13 cellular contexts compared by ENCODE assay signal in genomic region chr2:45275235-45275805, GRCh38.
DNase-seq lines count a peak whose midpoint lies in the region; ATAC-seq and TF ChIP-seq lines count a peak whose summit lies in the region.
"Had no signal": no experiment of that assay in that cellular context is flagged by ENCODE, and none has a peak within 500 bp of the region (broad histone marks: within the 10 kb centered on the region; RNA-seq: fewer than 3 reads in every experiment).

No MANE protein-coding gene starts in this region.

- H3K14ac ChIP-seq in IMR-90 (replicated peaks; ENCODE audit: low read depth, low read length), result no peak overlapping the region

- no peak for TF ChIP-seq RAD21 in IMR-90 (IDR thresholded peaks at IDR 0.05; ENCODE audit: low read length)

- intact Hi-C loops in IMR-90 (cut with micrococcal nuclease), result no loop called here
- intact Hi-C loops in mammary epithelial cell (cut with micrococcal nuclease), result loop anchor here (5.0 kb wide), 1 partner anchor 98 kb away; no protein-coding TSS in a partner anchor
- intact Hi-C loops in CD4-positive, alpha-beta memory T cell (cut with micrococcal nuclease), result no loop called here

- no peak overlapping the region for H4K91ac ChIP-seq in IMR-90 (ENCODE audit: insufficient read depth, low read depth, low read length)

- H2AFZ ChIP-seq in IMR-90 (replicated peaks; ENCODE audit: low read length, poor library complexity), result no peak overlapping the region
- H2AFZ ChIP-seq in mammary epithelial cell (ENCODE audit: low read depth, low read length), result peak overlapping the region; percentile 20

- no peaks in the 10 kb centered on the region for H3K9me1 ChIP-seq in IMR-90 (ENCODE audit: insufficient read depth, low read length)

- H3K56ac ChIP-seq in IMR-90 (ENCODE audit: extremely low read depth, insufficient read depth, low read length) (no peak overlapping the region), mesendoderm (ENCODE audit: low read length) (no peak overlapping the region)

- in situ Hi-C loops in IMR-90 (cut with MboI; ENCODE audit: low sequenced_read_pairs), result no loop called here
- in situ Hi-C loops in mammary epithelial cell (cut with MboI; ENCODE audit: low sequenced_read_pairs in 2 of 2), result no loop called here
- in situ Hi-C loops in G401 (cut with HindIII; ENCODE audit: low sequenced_read_pairs), result no loop called here

- H3K18ac ChIP-seq in IMR-90 (ENCODE audit: low read depth, low read length) (no peak overlapping the region), mesendoderm (ENCODE audit: low read length) (no peak overlapping the region)

- no peak overlapping the region for H2AK5ac ChIP-seq in IMR-90 (ENCODE audit: low read depth, low read length)
- H2AK5ac ChIP-seq in mesendoderm (ENCODE audit: low read length), result no peak overlapping the region

- H3K4me1 Mint-ChIP-seq in CD4-positive, alpha-beta memory T cell, result no peaks in the 10 kb centered on the region

- no peak overlapping the region for H4K8ac ChIP-seq in IMR-90 (ENCODE audit: low read depth in 2 of 2, low read length in 2 of 2)
- no peak overlapping the region for H4K8ac ChIP-seq in mesendoderm (ENCODE audit: low read depth, low read length)

- H3K79me2 ChIP-seq in mammary epithelial cell (ENCODE audit: insufficient read depth, low read length) (no peaks in the 10 kb centered on the region), mesendoderm (ENCODE audit: control insufficient read depth, insufficient read depth, low read length) (no peaks in the 10 kb centered on the region)

- peaks cover 0 to 2% (median 0%) of the 10 kb centered on the region in 8 donors for H3K9me3 Mint-ChIP-seq in CD4-positive, alpha-beta memory T cell
- H3K9me3 Mint-ChIP-seq: activated T-cell treated with anti-CD3 and anti-CD28 coated beads, Interleukin-2, amount 50 U/mL, for 24 hours; stimulated activated naive CD8-positive, alpha-beta T cell treated with anti-CD3 and anti-CD28 coated beads, Interleukin-15, Interleukin-2, amounts not matched to agents 100 ng/mL and 50 ng/mL, for 24 hours had no signal

- no peak overlapping the region for H2BK20ac ChIP-seq in IMR-90 (ENCODE audit: low read depth, low read length)

- no peak overlapping the region for H3K4me3 Mint-ChIP-seq in CD4-positive, alpha-beta memory T cell
- H3K4me3 Mint-ChIP-seq: activated T-cell treated with anti-CD3 and anti-CD28 coated beads, Interleukin-2, amount 50 U/mL, for 24 hours; stimulated activated naive CD8-positive, alpha-beta T cell treated with anti-CD3 and anti-CD28 coated beads, Interleukin-15, Interleukin-2, amounts not matched to agents 100 ng/mL and 50 ng/mL, for 24 hours had no signal

- H2BK5ac ChIP-seq in IMR-90 (ENCODE audit: low read depth, low read length, poor library complexity, severe bottlenecking), result no peak overlapping the region
- H2BK5ac ChIP-seq in mesendoderm (ENCODE audit: low read length), result no peak overlapping the region

- no peak overlapping the region for H3K4ac ChIP-seq in IMR-90 (ENCODE audit: low read depth, low read length)
- no peak overlapping the region for H3K4ac ChIP-seq in mesendoderm (ENCODE audit: low read depth, low read length)

- DNase-seq in AG08396 (ENCODE audit: low spot score) (peak; percentile 43), IMR-90 (peak; percentile 57), mammary epithelial cell (peak; percentile 73), mesendoderm (peak; percentile 60), G401 (ENCODE audit: low spot score) (no peak)
- DNase-seq in CD4-positive, alpha-beta memory T cell, result no peak
- DNase-seq: activated T-cell treated with anti-CD3 and anti-CD28 coated beads, Interleukin-2, amount 50 U/mL, for 24 hours; central memory CD4-positive, alpha-beta T cell; MG63 had no signal

- H3K4me3 ChIP-seq in IMR-90 (ENCODE audit: insufficient read depth, low read depth, low read length) (no peak overlapping the region), mammary epithelial cell (replicated peaks in 1 of 3; ENCODE audit: insufficient read depth in 1 of 3, low read depth in 2 of 3, low read length in 3 of 3) (no peak overlapping the region), mesendoderm (ENCODE audit: low read length) (no peak overlapping the region)
- H3K4me3 ChIP-seq in CD4-positive, alpha-beta memory T cell (ENCODE audit: low read length in 2 of 2), result no peak overlapping the region
- H3K4me3 ChIP-seq: BLaER1, MG63 had no signal

- no peak for TF ChIP-seq POLR2A in IMR-90 (IDR thresholded peaks at IDR 0.05; ENCODE audit: low read depth, low read length)

- ATAC-seq in IMR-90 (ENCODE audit: low read depth) (peak; percentile 59; the same call in 1 of the 2 replicates), GM18520 (IDR thresholded peaks at IDR 0.05; ENCODE audit: unreplicated experiment) (no peak), HG03432 (IDR thresholded peaks at IDR 0.05; ENCODE audit: unreplicated experiment) (no peak)

- POLR2A ChIA-PET in IMR-90 (lab: Charles Lee; ENCODE audit: unreplicated experiment), result no interaction called here
- POLR2A ChIA-PET in CD4-positive, alpha-beta memory T cell (lab: Charles Lee; ENCODE audit: partially characterized antibody), result no interaction called here

- H3K9ac ChIP-seq in IMR-90 (ENCODE audit: low read depth, low read length), result no peak overlapping the region
- H3K9ac ChIP-seq in mammary epithelial cell (ENCODE audit: insufficient read depth, low read length), result no peak overlapping the region
- no peak overlapping the region for H3K9ac ChIP-seq in mesendoderm (ENCODE audit: low read length)
- H3K9ac ChIP-seq: BLaER1 had no signal

- H3K27ac ChIP-seq in IMR-90 (ENCODE audit: insufficient read depth, low read length) (no peak overlapping the region), mammary epithelial cell (ENCODE audit: insufficient read depth, low read depth, low read length) (no peak overlapping the region), mesendoderm (ENCODE audit: low read depth, low read length) (no peak overlapping the region)
- no peak overlapping the region for H3K27ac ChIP-seq in CD4-positive, alpha-beta memory T cell (ENCODE audit: low read depth, low read length)
- H3K27ac ChIP-seq: BLaER1 had no signal

- H3K27ac Mint-ChIP-seq in CD4-positive, alpha-beta memory T cell, result no peak overlapping the region
- H3K27ac Mint-ChIP-seq: activated T-cell treated with anti-CD3 and anti-CD28 coated beads, Interleukin-2, amount 50 U/mL, for 24 hours; stimulated activated naive CD8-positive, alpha-beta T cell treated with anti-CD3 and anti-CD28 coated beads, Interleukin-15, Interleukin-2, amounts not matched to agents 100 ng/mL and 50 ng/mL, for 24 hours had no signal

- H3K9me3 ChIP-seq in IMR-90 (ENCODE audit: control insufficient read depth, insufficient read depth, low read length), result no peaks in the 10 kb centered on the region; the same call in 1 of the 2 replicates
- H3K9me3 ChIP-seq in mammary epithelial cell (replicated peaks; ENCODE audit: insufficient read depth, low read length), result no peaks in the 10 kb centered on the region
- no peaks in the 10 kb centered on the region for H3K9me3 ChIP-seq in CD4-positive, alpha-beta memory T cell (ENCODE audit: control insufficient read depth in 1 of 2, low read length in 2 of 2)
- H3K9me3 ChIP-seq: BLaER1, MG63 had no signal

- no peaks in the 10 kb centered on the region for H3K36me3 Mint-ChIP-seq in CD4-positive, alpha-beta memory T cell

- H3K79me1 ChIP-seq in IMR-90 (ENCODE audit: low read depth in 1 of 2, low read length in 2 of 2) (no peaks in the 10 kb centered on the region), mesendoderm (ENCODE audit: low read length) (no peaks in the 10 kb centered on the region)

- 80% methylated on average over 1 of the region's 4 CpGs; no CpG with 5 or more reads in 1 of the 2 experiments for WGBS in IMR-90 (ENCODE audit: extremely low coverage in 2 of 2, insufficient read length in 1 of 2), 2 experiments
- WGBS in mammary epithelial cell (ENCODE audit: low coverage, missing lambda C conversion rate), result 95% methylated on average over 4 of the region's 4 CpGs
- WGBS in mesendoderm (ENCODE audit: extremely low coverage, insufficient coverage, low lambda C conversion rate), result no CpG with 5 or more reads among the region's 4 CpGs

- H3K27me3 ChIP-seq in IMR-90 (ENCODE audit: control insufficient read depth, insufficient read depth, low read length), result peaks cover 20% of the 10 kb centered on the region
- H3K27me3 ChIP-seq in mammary epithelial cell (ENCODE audit: insufficient read depth, low read length), result no peaks in the 10 kb centered on the region
- no peaks in the 10 kb centered on the region for H3K27me3 ChIP-seq in mesendoderm (ENCODE audit: insufficient read depth, low read length, poor library complexity)
- no peaks in the 10 kb centered on the region for H3K27me3 ChIP-seq in CD4-positive, alpha-beta memory T cell (ENCODE audit: insufficient read depth, low read length)
- H3K27me3 ChIP-seq: BLaER1, MG63 had no signal

- dilution Hi-C loops in IMR-90 (cut with HindIII; ENCODE audit: low sequenced_read_pairs, unreplicated experiment), result no loop called here
- dilution Hi-C loops in mammary epithelial cell (cut with HindIII; ENCODE audit: low sequenced_read_pairs), result no loop called here

- peaks cover 0 to 10% of the 10 kb centered on the region in 2 donors for H3K27me3 Mint-ChIP-seq in CD4-positive, alpha-beta memory T cell

- CTCF ChIA-PET in IMR-90 (lab: Yijun Ruan, JAX) (no interaction called here), mammary epithelial cell (lab: Charles Lee; ENCODE audit: low non-redundant PET) (no interaction called here)
- CTCF ChIA-PET in CD4-positive, alpha-beta memory T cell (lab: Charles Lee; ENCODE audit: partially characterized antibody), result no interaction called here

- H3K36me3 ChIP-seq in IMR-90 (ENCODE audit: control insufficient read depth, insufficient read depth, low read length) (no peaks in the 10 kb centered on the region), mammary epithelial cell (ENCODE audit: insufficient read depth, low read length) (no peaks in the 10 kb centered on the region), mesendoderm (ENCODE audit: control insufficient read depth, insufficient read depth, low read length) (no peaks in the 10 kb centered on the region)
- no peaks in the 10 kb centered on the region for H3K36me3 ChIP-seq in CD4-positive, alpha-beta memory T cell (ENCODE audit: insufficient read depth, low read length)
- H3K36me3 ChIP-seq: BLaER1, MG63 had no signal

- H3K23ac ChIP-seq in IMR-90 (ENCODE audit: low read depth, low read length) (no peak overlapping the region), mesendoderm (ENCODE audit: low read length) (no peak overlapping the region)

- no peak overlapping the region for H3K4me2 ChIP-seq in IMR-90 (ENCODE audit: low read depth, low read length)
- H3K4me2 ChIP-seq in mammary epithelial cell (ENCODE audit: insufficient read depth, low read depth, low read length), result peak overlapping the region; percentile 42
- no peak overlapping the region for H3K4me2 ChIP-seq in mesendoderm (ENCODE audit: low read length)
- H3K4me2 ChIP-seq: BLaER1 had no signal

- H4K20me1 ChIP-seq in IMR-90 (ENCODE audit: insufficient read depth, low read length) (no peaks in the 10 kb centered on the region), mammary epithelial cell (ENCODE audit: insufficient read depth, low read length) (no peaks in the 10 kb centered on the region)
- H4K20me1 ChIP-seq: BLaER1 had no signal

- BruUV-seq in IMR-90 (replicated peaks; lab: Mats Ljungman, UMichigan) (no TSS peak), mammary epithelial cell (replicated peaks; lab: Mats Ljungman, UMichigan) (no TSS peak)

- H2BK15ac ChIP-seq in IMR-90 (ENCODE audit: low read depth, low read length), result no peak overlapping the region
- no peak overlapping the region for H2BK15ac ChIP-seq in mesendoderm (replicated peaks; ENCODE audit: low read depth)

- H2AK9ac ChIP-seq in IMR-90 (replicated peaks; ENCODE audit: low read depth, low read length, poor library complexity), result no peak overlapping the region

- TF ChIP-seq CTCF in IMR-90 (conservative IDR thresholded peaks at IDR 0.05; ENCODE audit: low read depth, low read length) (no peak), mammary epithelial cell (conservative IDR thresholded peaks at IDR 0.05 in 1 of 2, IDR thresholded peaks at IDR 0.05 in 1 of 2; ENCODE audit: extremely low read depth in 1 of 2, insufficient read depth in 1 of 2, low read depth in 1 of 2, low read length in 2 of 2) (no peak)

- H2BK120ac ChIP-seq in IMR-90 (ENCODE audit: low read depth, low read length) (no peak overlapping the region), mesendoderm (ENCODE audit: low read depth, low read length) (no peak overlapping the region)

- H3K4me1 ChIP-seq in IMR-90 (ENCODE audit: control insufficient read depth, insufficient read depth, low read length) (peaks cover 12% of the 10 kb centered on the region; the same call in 1 of the 2 replicates), mammary epithelial cell (ENCODE audit: insufficient read depth, low read length) (peaks cover 25% of the 10 kb centered on the region), mesendoderm (ENCODE audit: control insufficient read depth, low read depth, low read length) (no peaks in the 10 kb centered on the region)
- no peaks in the 10 kb centered on the region for H3K4me1 ChIP-seq in CD4-positive, alpha-beta memory T cell (ENCODE audit: insufficient read depth, low read length)

- H4K5ac ChIP-seq in IMR-90 (ENCODE audit: low read depth, low read length) (no peak overlapping the region), mesendoderm (ENCODE audit: low read length) (no peak overlapping the region)

Comparison
In these comparisons a context has a peak if more than half of its experiments do, and no peak if none do; other contexts are left out.
1. DNase-seq: peak in AG08396 (single experiment), IMR-90 (single experiment), mammary epithelial cell (single experiment) and mesendoderm (single experiment); none in G401 (single experiment) and CD4-positive, alpha-beta memory T cell (0 of 5).